Comparison of ENCODE assay signal across 15 cellular contexts in the genomic region with DNA sequence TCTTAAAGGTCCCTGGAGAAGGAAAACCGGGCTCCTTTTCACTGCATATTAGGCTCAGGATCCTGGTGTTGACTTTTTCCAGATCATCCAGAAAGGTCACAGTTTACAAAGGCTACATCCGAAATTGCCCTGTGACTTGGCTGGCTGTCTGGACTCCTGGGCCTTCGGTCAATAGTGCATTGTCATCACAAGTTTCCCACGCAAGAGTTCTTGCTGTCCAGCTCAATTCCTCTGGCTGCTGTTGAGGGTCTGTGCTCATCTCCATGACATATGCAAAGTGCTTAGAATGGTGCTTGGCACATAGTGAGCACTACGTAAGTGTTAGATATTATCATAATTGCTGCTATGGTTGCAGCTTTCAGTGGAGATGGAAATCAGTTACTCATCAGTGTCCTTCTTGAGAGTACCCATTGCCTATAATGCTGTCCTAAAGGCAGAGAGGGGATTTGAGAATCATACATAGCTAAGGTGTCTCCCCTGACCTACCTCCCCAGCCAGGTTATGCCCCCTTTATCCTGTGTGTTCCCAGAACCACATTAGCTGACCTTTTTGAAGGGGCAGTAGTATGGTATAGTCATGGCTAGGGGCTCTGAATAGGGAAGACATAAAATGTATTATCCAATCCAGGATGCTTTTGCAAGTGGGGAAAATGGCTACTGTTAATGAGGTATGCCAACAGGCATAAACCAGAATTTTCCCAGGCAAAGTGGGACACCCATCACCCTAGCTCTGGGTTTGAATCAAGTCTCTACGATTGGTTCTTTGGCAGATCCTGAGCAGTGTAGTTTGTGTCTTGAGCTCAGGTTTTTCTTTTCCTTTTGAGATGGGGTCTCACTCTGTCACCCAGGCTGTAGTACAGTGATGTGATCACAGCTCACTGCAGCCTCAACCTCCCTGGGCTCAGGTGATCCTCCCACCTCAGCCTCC.
DNase-seq lines count a peak whose midpoint lies in the region; ATAC-seq lines count a peak whose summit lies in the region.
"Had no signal": no experiment of that assay in that cellular context is flagged by ENCODE, and none has a peak within 500 bp of the region (broad histone marks: within the 10 kb centered on the region; RNA-seq: fewer than 3 reads in every experiment).

No MANE protein-coding gene starts in this region.

- POLR2A ChIA-PET in activated CD4-positive, alpha-beta memory T cell treated with anti-CD3 and anti-CD28 coated beads for 36 hours (lab: Charles Lee), result interaction anchor here (0.7 to 9.7 kb wide), 9 partner anchors 11 to 148 kb away, joined by 3 to 205 read pairs (median 4); a partner anchor contains a TSS

- intact Hi-C loops in left ventricle myocardium superior (cut with micrococcal nuclease) (no loop called here), cardiac septum (cut with DNase I) (no loop called here)
- intact Hi-C loops in activated CD4-positive, alpha-beta memory T cell treated with anti-CD3 and anti-CD28 coated beads for 36 hours (cut with micrococcal nuclease), result loop anchor here (10.0 kb wide), 1 partner anchor 363 kb away; no protein-coding TSS in a partner anchor

- peak; percentile 42 for ATAC-seq in left ventricle myocardium superior
- no peak for ATAC-seq in HG02798 (IDR thresholded peaks at IDR 0.05; ENCODE audit: poor library complexity, unreplicated experiment)
- no peak for ATAC-seq in GM18870 (IDR thresholded peaks at IDR 0.05; ENCODE audit: unreplicated experiment)

- CTCF ChIA-PET in activated CD4-positive, alpha-beta memory T cell treated with anti-CD3 and anti-CD28 coated beads for 36 hours (lab: Charles Lee), result interaction anchor here (0.6 to 6.7 kb wide), 18 partner anchors 12 to 256 kb away, joined by 3 to 76 read pairs (median 6); a partner anchor contains a TSS

- H3K9me3 ChIP-seq in MG63, result no peaks in the 10 kb centered on the region
- H3K9me3 ChIP-seq: Peyer's patch had no signal

- H3K36me3 ChIP-seq in MG63, result no peaks in the 10 kb centered on the region
- H3K36me3 ChIP-seq: Peyer's patch had no signal

- no peaks in the 10 kb centered on the region for H3K36me3 Mint-ChIP-seq in activated CD4-positive, alpha-beta memory T cell treated with anti-CD3 and anti-CD28 coated beads for 36 hours
- H3K36me3 Mint-ChIP-seq in immature natural killer cell, result no peaks in the 10 kb centered on the region

- H3K9me3 Mint-ChIP-seq in activated CD4-positive, alpha-beta memory T cell treated with anti-CD3 and anti-CD28 coated beads for 36 hours, result peaks cover 5% of the 10 kb centered on the region
- H3K9me3 Mint-ChIP-seq in immature natural killer cell, result no peaks in the 10 kb centered on the region
- H3K9me3 Mint-ChIP-seq: CD14-positive monocyte had no signal

- H3K27me3 Mint-ChIP-seq in activated CD4-positive, alpha-beta memory T cell treated with anti-CD3 and anti-CD28 coated beads for 36 hours, result no peaks in the 10 kb centered on the region
- H3K27me3 Mint-ChIP-seq in immature natural killer cell (ENCODE audit: low read depth in 3 of 3), result peaks cover 0 to 4% (median 0%) of the 10 kb centered on the region in 3 donors

- no peaks in the 10 kb centered on the region; the same call in 1 of the 2 replicates for H3K27me3 ChIP-seq in MG63
- H3K27me3 ChIP-seq: Peyer's patch had no signal

- no peak overlapping the region for H3K4me3 ChIP-seq in MG63

- peaks cover 81% of the 10 kb centered on the region for H3K4me1 Mint-ChIP-seq in activated CD4-positive, alpha-beta memory T cell treated with anti-CD3 and anti-CD28 coated beads for 36 hours (ENCODE audit: low read depth)
- H3K4me1 Mint-ChIP-seq in immature natural killer cell, result peaks cover 23 to 31% of the 10 kb centered on the region in 2 donors

- no peak overlapping the region for H3K4me3 Mint-ChIP-seq in activated CD4-positive, alpha-beta memory T cell treated with anti-CD3 and anti-CD28 coated beads for 36 hours
- peak overlapping the region in 3 of 5 donors; percentile 94 to 98 (median 98) for H3K4me3 Mint-ChIP-seq in immature natural killer cell

- DNase-seq in left ventricle myocardium superior (no peak), cardiac septum (ENCODE audit: low spot score) (no peak), immature natural killer cell (no peak), MG63 (no peak), iPS-NIHi11 (ENCODE audit: low spot score) (no peak)
- DNase-seq in activated CD4-positive, alpha-beta memory T cell treated with anti-CD3 and anti-CD28 coated beads for 36 hours, result no peak
- DNase-seq: cerebellar nuclear complex; hypothalamus; mesendoderm; NCI-H446; Peyer's patch; stimulated activated naive CD4-positive, alpha-beta T cell treated with Interleukin-2 at 50 U/mL for 16 hours had no signal

- H3K27ac Mint-ChIP-seq in activated CD4-positive, alpha-beta memory T cell treated with anti-CD3 and anti-CD28 coated beads for 36 hours, result peak overlapping the region; percentile 90
- H3K27ac Mint-ChIP-seq in immature natural killer cell, result peak overlapping the region in 5 of 6 donors; percentile 95 to 98 (median 96)
